ENCODE assay signal across 2 cellular contexts in genomic region chr10:45040921-45041320, GRCh38.
TF ChIP-seq lines count a peak whose summit lies in the region.

No MANE protein-coding gene starts in this region.

TF ChIP-seq in IMR-90, 13 proteins besides CTCF, POLR2A, EP300 and RAD21:
- TF ChIP-seq MAFK (IDR thresholded peaks at IDR 0.05; ENCODE audit: low read depth, low read length) (no peak), USF2 (IDR thresholded peaks at IDR 0.05; ENCODE audit: low read depth, low read length) (no peak), MXI1 (IDR thresholded peaks at IDR 0.05; ENCODE audit: borderline replicate concordance, low read depth, low read length) (no peak), NFE2L2 (IDR thresholded peaks at IDR 0.05; ENCODE audit: low read depth, low read length) (no peak), CEBPB (IDR thresholded peaks at IDR 0.05; ENCODE audit: low read depth, low read length) (no peak), FOS (IDR thresholded peaks at IDR 0.05; ENCODE audit: low read depth, low read length) (no peak), BHLHE40 (IDR thresholded peaks at IDR 0.05; ENCODE audit: low read depth, low read length) (no peak), RFX5 (IDR thresholded peaks at IDR 0.05; ENCODE audit: low read depth, low read length) (no peak), MAZ (IDR thresholded peaks at IDR 0.05; ENCODE audit: borderline replicate concordance, low read depth, low read length) (no peak), RCOR1 (IDR thresholded peaks at IDR 0.05; ENCODE audit: insufficient replicate concordance, low read length) (no peak), CHD1 (IDR thresholded peaks at IDR 0.05; ENCODE audit: low read depth, low read length) (no peak), SMC3 (IDR thresholded peaks at IDR 0.05; ENCODE audit: low read depth, low read length) (no peak)
- TF ChIP-seq, protein P1, sequence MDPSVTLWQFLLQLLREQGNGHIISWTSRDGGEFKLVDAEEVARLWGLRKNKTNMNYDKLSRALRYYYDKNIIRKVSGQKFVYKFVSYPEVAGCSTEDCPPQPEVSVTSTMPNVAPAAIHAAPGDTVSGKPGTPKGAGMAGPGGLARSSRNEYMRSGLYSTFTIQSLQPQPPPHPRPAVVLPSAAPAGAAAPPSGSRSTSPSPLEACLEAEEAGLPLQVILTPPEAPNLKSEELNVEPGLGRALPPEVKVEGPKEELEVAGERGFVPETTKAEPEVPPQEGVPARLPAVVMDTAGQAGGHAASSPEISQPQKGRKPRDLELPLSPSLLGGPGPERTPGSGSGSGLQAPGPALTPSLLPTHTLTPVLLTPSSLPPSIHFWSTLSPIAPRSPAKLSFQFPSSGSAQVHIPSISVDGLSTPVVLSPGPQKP (IDR thresholded peaks at IDR 0.05; ENCODE audit: borderline replicate concordance, low read depth, low read length), result no peak

TF ChIP-seq in H1, 55 proteins besides CTCF, POLR2A, EP300 and RAD21:
- TF ChIP-seq RXRA (IDR thresholded peaks at IDR 0.05; ENCODE audit: insufficient read depth, low read depth, low read length), result no peak
- no peak for TF ChIP-seq CEBPB (IDR thresholded peaks at IDR 0.05; ENCODE audit: low read depth, low read length)
- no peak for TF ChIP-seq YY1 (IDR thresholded peaks at IDR 0.05; ENCODE audit: low read depth, low read length)
- TF ChIP-seq TAF1 (IDR thresholded peaks at IDR 0.05; ENCODE audit: low read depth, low read length), result no peak
- TF ChIP-seq BACH1 (IDR thresholded peaks at IDR 0.05; ENCODE audit: low read length), result no peak
- TF ChIP-seq CREB1 (IDR thresholded peaks at IDR 0.05), result no peak
- no peak for TF ChIP-seq KDM4A (IDR thresholded peaks at IDR 0.05; ENCODE audit: low read depth, low read length, severe bottlenecking)
- TF ChIP-seq SIX5 (IDR thresholded peaks at IDR 0.05; ENCODE audit: low read depth, low read length), result no peak
- TF ChIP-seq SUZ12 (IDR thresholded peaks at IDR 0.05; ENCODE audit: low read length), result no peak
- TF ChIP-seq HDAC2 (IDR thresholded peaks at IDR 0.05; ENCODE audit: borderline replicate concordance in 1 of 2, low read depth in 2 of 2, low read length in 2 of 2), result no peak
- no peak for TF ChIP-seq SP4 (IDR thresholded peaks at IDR 0.05; ENCODE audit: low read length)
- TF ChIP-seq POLR2AphosphoS5 (IDR thresholded peaks at IDR 0.05; ENCODE audit: low read depth, low read length), result no peak
- no peak for TF ChIP-seq RFX5 (IDR thresholded peaks at IDR 0.05; ENCODE audit: borderline replicate concordance, low read depth, low read length)
- TF ChIP-seq GTF2F1 (IDR thresholded peaks at IDR 0.05; ENCODE audit: borderline replicate concordance, low read depth, low read length), result no peak
- TF ChIP-seq ATF3 (IDR thresholded peaks at IDR 0.05; ENCODE audit: insufficient read depth, low read depth, low read length), result no peak
- no peak for TF ChIP-seq RNF2 (IDR thresholded peaks at IDR 0.05; ENCODE audit: borderline replicate concordance, low read depth, low read length, missing control alignments, poor library complexity, severe bottlenecking)
- no peak for TF ChIP-seq JUN (IDR thresholded peaks at IDR 0.05; ENCODE audit: low read depth, low read length)
- TF ChIP-seq KDM5A (IDR thresholded peaks at IDR 0.05; ENCODE audit: low read length), result no peak
- no peak for TF ChIP-seq SAP30 (IDR thresholded peaks at IDR 0.05; ENCODE audit: insufficient read depth, insufficient replicate concordance, low read length)
